Comparison of ENCODE assay signal across 16 cellular contexts in the genomic region with DNA sequence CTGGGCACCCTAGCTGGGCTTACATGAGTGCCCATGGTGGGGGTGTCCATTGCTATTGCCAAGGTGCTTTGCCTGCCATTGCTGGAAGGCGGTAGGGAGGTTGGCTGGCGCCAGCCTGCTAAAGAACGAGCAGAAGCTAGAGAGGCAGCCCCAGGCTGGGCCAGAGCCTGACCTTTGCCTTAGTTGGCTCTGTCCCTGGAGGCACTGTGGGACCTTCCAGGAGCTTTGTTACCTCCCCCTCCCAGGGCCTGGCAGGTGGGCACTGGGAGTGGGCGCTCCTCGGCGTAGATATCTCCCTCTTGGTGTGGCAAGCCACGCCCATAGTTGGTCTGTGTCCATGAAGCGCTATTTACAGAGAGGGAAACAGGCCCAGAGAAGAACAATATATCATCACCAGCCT. TPM values are rescaled to one million over a fixed set of nuclear protein-coding genes. Genes with fewer than 3 reads are reported as not detected.
DNase-seq lines count a peak whose midpoint lies in the region; ATAC-seq, FAIRE-seq and TF ChIP-seq lines count a peak whose summit lies in the region.
"Had no signal": no experiment of that assay in that cellular context is flagged by ENCODE, and none has a peak within 500 bp of the region (broad histone marks: within the 10 kb centered on the region; RNA-seq: fewer than 3 reads in every experiment).

No MANE protein-coding gene starts in this region.

- CTCF ChIA-PET in HEK293 (lab: Yijun Ruan, JAX) = interaction anchor here (0.6 to 2.5 kb wide), 4 partner anchors 9 to 676 kb away, joined by 3 to 10 read pairs (median 6); a partner anchor contains a TSS

- TF ChIP-seq POLR2A in gastrocnemius medialis (IDR thresholded peaks at IDR 0.05) = no peak

- H3K4me3 ChIP-seq in HEK293 (ENCODE audit: low read depth, low read length) = no peak overlapping the region
- H3K4me3 ChIP-seq in kidney (ENCODE audit: low read length in 2 of 2) = no peak overlapping the region
- no peak overlapping the region for H3K4me3 ChIP-seq in gastrocnemius medialis
- H3K4me3 ChIP-seq: adrenal gland; BLaER1 treated with 17β-estradiol and CSF1 and Interleukin-3, amounts not matched to agents 10 nM and 100 nM; coronary artery; transverse colon had no signal

- no peak for FAIRE-seq in kidney (lab: Jason Lieb, UNC)
- no peak for FAIRE-seq in urothelium cell line (lab: Jason Lieb, UNC)

- DNase-seq in SHP77 (lab: John Stamatoyannopoulos, UW) (peak; percentile 79 to 89), kidney (no peak), gastrocnemius medialis (peak; percentile 48 to 88), NCI-H2171 (lab: John Stamatoyannopoulos, UW) (no peak), urothelium cell line (ENCODE audit: low spot score) (no peak)
- DNase-seq in activated CD4-positive, alpha-beta T cell treated with anti-CD3 and anti-CD28 coated beads, Interleukin-2, amount 50 U/mL, for 48 hours = no peak
- DNase-seq: activated T-cell treated with anti-CD3 and anti-CD28 coated beads, Interleukin-2, amount 50 U/mL, for 48 hours; MM.1S; NCI-H446; stimulated activated CD4-positive, alpha-beta T cell treated with anti-CD3 and anti-CD28 coated beads, Interleukin-12 subunit alpha, Interleukin-12 subunit beta, amount 100 ng/mL, for 4 hours; transverse colon had no signal

- H3K4me1 ChIP-seq in HEK293 (ENCODE audit: control insufficient read depth, insufficient read depth, low read length) (peaks cover 11% of the 10 kb centered on the region), kidney (ENCODE audit: control insufficient read depth in 1 of 2, insufficient read depth in 1 of 2, low read depth in 1 of 2, low read length in 2 of 2) (peaks cover 22 to 28% of the 10 kb centered on the region in 2 donors), gastrocnemius medialis (peaks cover 59 to 62% of the 10 kb centered on the region in 2 donors)

- H3K36me3 ChIP-seq in HEK293 (ENCODE audit: control insufficient read depth in 2 of 2, insufficient read depth in 1 of 2, low read length in 2 of 2) (peaks cover 0 to 29% of the 10 kb centered on the region in 2 experiments; a peak in 1 of 3 replicates), kidney (ENCODE audit: control insufficient read depth in 1 of 2, insufficient read depth in 2 of 2, low read length in 2 of 2) (no peaks in the 10 kb centered on the region), gastrocnemius medialis (peaks cover 0 to 12% of the 10 kb centered on the region in 2 donors)

- H3K27ac ChIP-seq in HEK293 (ENCODE audit: extremely low read depth, low read depth, low read length) = no peak overlapping the region
- H3K27ac ChIP-seq in kidney (ENCODE audit: low read depth in 2 of 2, low read length in 2 of 2) = peak overlapping the region; percentile 51 to 67
- peak overlapping the region; percentile 89 to 95 (median 93) for H3K27ac ChIP-seq in gastrocnemius medialis
- H3K27ac ChIP-seq: transverse colon had no signal

- peak; percentile 22 to 32 for ATAC-seq in gastrocnemius medialis
- ATAC-seq: Panc1 had no signal

- in situ Hi-C loops in gastrocnemius medialis (cut with MboI; ENCODE audit: low sequenced_read_pairs in 4 of 4) = no loop called here

- POLR2A ChIA-PET in HEK293 (lab: Yijun Ruan, JAX) = no interaction called here

- H3K9me3 ChIP-seq in HEK293 (ENCODE audit: control insufficient read depth, insufficient read depth, low read depth, low read length) = no peaks in the 10 kb centered on the region
- no peaks in the 10 kb centered on the region for H3K9me3 ChIP-seq in kidney (ENCODE audit: control insufficient read depth in 1 of 2, low read length in 2 of 2)
- H3K9me3 ChIP-seq in gastrocnemius medialis = no peaks in the 10 kb centered on the region
- H3K9me3 ChIP-seq: adrenal gland; BLaER1 treated with 17β-estradiol and CSF1 and Interleukin-3, amounts not matched to agents 10 nM and 100 nM; transverse colon had no signal

- intact Hi-C loops in kidney (cut with DNase I) = no loop called here
- intact Hi-C loops in gastrocnemius medialis (cut with DNase I; ENCODE audit: low total_unique reads) = loop anchor here (10.0 kb wide), 1 partner anchor 1037 kb away; no protein-coding TSS in a partner anchor

- TF ChIP-seq CTCF in HEK293 (tag by site-specific recombination; IDR thresholded peaks at IDR 0.05) = no peak
- TF ChIP-seq CTCF in kidney (IDR thresholded peaks at IDR 0.05; ENCODE audit: borderline replicate concordance, extremely low read depth, insufficient read depth) = no peak
- no peak for TF ChIP-seq CTCF in gastrocnemius medialis (IDR thresholded peaks at IDR 0.05 in 4 of 5, conservative IDR thresholded peaks at IDR 0.05 in 1 of 5)

- H3K9ac ChIP-seq in kidney (ENCODE audit: low read length in 2 of 2) = no peak overlapping the region

- H3K27me3 ChIP-seq in gastrocnemius medialis = no peaks in the 10 kb centered on the region
- H3K27me3 ChIP-seq: adrenal gland; BLaER1 treated with 17β-estradiol and CSF1 and Interleukin-3, amounts not matched to agents 10 nM and 100 nM; transverse colon had no signal

TF ChIP-seq in HEK293, 187 proteins besides CTCF, POLR2A, EP300 and RAD21:
- TF ChIP-seq ZNF426 (tag by site-specific recombination; IDR thresholded peaks at IDR 0.05) (no peak), ZNF341 (tag by site-specific recombination; IDR thresholded peaks at IDR 0.05; ENCODE audit: low read depth) (peak; percentile 20; the same call in 1 of the 2 replicates), ZBTB1 (tag by site-specific recombination; IDR thresholded peaks at IDR 0.05) (no peak), EGR2 (tag by site-specific recombination; IDR thresholded peaks at IDR 0.05; ENCODE audit: low read depth) (0 out of 2 replicates have a peak, but pooled peaks have one; percentile 32)
TF ChIP-seq in HEK293: peak in this region for 2.

RNA-seq across cellular contexts. Expression of a gene that starts 2.3 kb away (rescaled TPM):
- total RNA-seq in kidney = 9.7 TPM
- 70.7 TPM for polyA plus RNA-seq in kidney (ENCODE audit: insufficient read depth, low read depth, low replicate concordance)
- 10 to 100 TPM; 12.3 to 85.3 (median 37.1) TPM for total RNA-seq in gastrocnemius medialis

RNA-seq across cellular contexts. Expression of a gene that starts 28.1 kb away (rescaled TPM):
- total RNA-seq in kidney (23.0 TPM), gastrocnemius medialis (10 to 100 TPM; 18.2 to 35.7 (median 25.2) TPM)
- 24.6 TPM for polyA plus RNA-seq in kidney (ENCODE audit: insufficient read depth, low read depth, low replicate concordance)

RNA-seq across cellular contexts. Expression of a gene that starts 28.2 kb away (rescaled TPM):
- total RNA-seq in kidney (74.1 TPM), gastrocnemius medialis (10 to 100 TPM; 24.6 to 38.2 (median 32.8) TPM)
- polyA plus RNA-seq in kidney (ENCODE audit: insufficient read depth, low read depth, low replicate concordance) = 47.5 TPM

Comparison
In these comparisons a context has a peak if more than half of its experiments do, and no peak if none do; other contexts are left out.
1. DNase-seq: peak in SHP77 (2 of 2) and gastrocnemius medialis (2 of 2); none in kidney (single experiment), NCI-H2171 (single experiment), urothelium cell line (single experiment) and activated CD4-positive, alpha-beta T cell treated with anti-CD3 and anti-CD28 coated beads, Interleukin-2, amount 50 U/mL, for 48 hours (0 of 2).